Comparison of ENCODE assay signal across 8 cellular contexts in genomic region chr3:142993958-142994442, GRCh38. TPM values are rescaled to one million over a fixed set of nuclear protein-coding genes. Genes with fewer than 3 reads are reported as not detected.
DNase-seq lines count a peak whose midpoint lies in the region; ATAC-seq and TF ChIP-seq lines count a peak whose summit lies in the region.

No MANE protein-coding gene starts in this region.

- no peak overlapping the region for H3K4me2 ChIP-seq in DOHH2 (ENCODE audit: low read length)

- no peak overlapping the region for H3K4me3 ChIP-seq in DOHH2 (ENCODE audit: low read length)
- H3K4me3 ChIP-seq in adipocyte (ENCODE audit: low read length): no peak overlapping the region
- H3K4me3 ChIP-seq in spleen: no peak overlapping the region

- H3K36me3 ChIP-seq in DOHH2 (ENCODE audit: control insufficient read depth, low read length) (no peaks in the 10 kb centered on the region), adipocyte (ENCODE audit: control insufficient read depth, insufficient read depth, low read length, severe bottlenecking) (no peaks in the 10 kb centered on the region), spleen (no peaks in the 10 kb centered on the region)

- DNase-seq in HEK293T (ENCODE audit: extremely low spot score) (peak; percentile 72), NCI-H1105 treated with DMSO at 0.1 percent for 48 hours (lab: John Stamatoyannopoulos, UW) (peak; percentile 75), SW 1271 (lab: John Stamatoyannopoulos, UW) (peak; percentile 43 to 58), adipocyte (ENCODE audit: low read depth) (peak; percentile 95), hepatic stellate cell (ENCODE audit: low spot score) (peak; percentile 57), spleen (no peak)

- no peak for TF ChIP-seq POLR2A in spleen (IDR thresholded peaks at IDR 0.05)

- peaks cover 3% of the 10 kb centered on the region for H3K4me1 ChIP-seq in DOHH2 (ENCODE audit: control insufficient read depth, low read length)
- H3K4me1 ChIP-seq in adipocyte (ENCODE audit: control insufficient read depth, insufficient read depth, low read length): peaks cover 25% of the 10 kb centered on the region
- H3K4me1 ChIP-seq in spleen: peaks cover 0 to 18% (median 11%) of the 10 kb centered on the region in 6 donors

- no peak for ATAC-seq in GM21360 (IDR thresholded peaks at IDR 0.05; ENCODE audit: unreplicated experiment)

- CTCF ChIA-PET in HEK293T (lab: Yijun Ruan, JAX): interaction anchor here (0.9 to 1.8 kb wide), 2 partner anchors 158 to 165 kb away, joined by 3 to 15 read pairs; no protein-coding TSS in a partner anchor

- H3K79me2 ChIP-seq in DOHH2 (ENCODE audit: control insufficient read depth, low read length): no peaks in the 10 kb centered on the region

- H3K27me3 ChIP-seq in DOHH2 (ENCODE audit: control insufficient read depth, low read length) (no peaks in the 10 kb centered on the region), adipocyte (replicated peaks; ENCODE audit: control insufficient read depth, insufficient read depth, low read length) (no peaks in the 10 kb centered on the region), spleen (replicated peaks in 1 of 7) (no peaks in the 10 kb centered on the region)

- intact Hi-C loops in spleen (cut with DNase I; ENCODE audit: low total_unique reads): no loop called here

- no peaks in the 10 kb centered on the region for H3K9me2 ChIP-seq in DOHH2 (replicated peaks; ENCODE audit: control insufficient read depth, low read length)

- TF ChIP-seq CTCF in DOHH2 (IDR thresholded peaks at IDR 0.05; ENCODE audit: low read depth, low read length, poor library complexity, severe bottlenecking) (peak; percentile 83), spleen (IDR thresholded peaks at IDR 0.05 in 8 of 11, conservative IDR thresholded peaks at IDR 0.05 in 3 of 11) (peak; percentile 29 to 76 (median 61))

- H3K9me3 ChIP-seq in DOHH2 (ENCODE audit: control insufficient read depth, insufficient read depth, low read length) (no peaks in the 10 kb centered on the region), adipocyte (ENCODE audit: control insufficient read depth, low read length) (no peaks in the 10 kb centered on the region), spleen (no peaks in the 10 kb centered on the region)

- 8 to 22% (median 13%) methylated on average over 4 of the region's 4 CpGs for WGBS in spleen, 5 donors

- no peak overlapping the region for H3K9ac ChIP-seq in adipocyte (ENCODE audit: low read length)

- POLR2A ChIA-PET in HEK293T (lab: Yijun Ruan, JAX): no interaction called here

- H3K27ac ChIP-seq in DOHH2 (ENCODE audit: low read depth, low read length) (no peak overlapping the region), spleen (no peak overlapping the region)

- H3F3A ChIP-seq in DOHH2 (ENCODE audit: control insufficient read depth, insufficient read depth): no peaks in the 10 kb centered on the region

- H4K20me1 ChIP-seq in DOHH2 (ENCODE audit: control insufficient read depth, insufficient read depth, low read depth, low read length): no peaks in the 10 kb centered on the region

TF ChIP-seq in HEK293T, 16 proteins besides CTCF, POLR2A, EP300 and RAD21:
- TF ChIP-seq TARDBP (IDR thresholded peaks at IDR 0.05) (no peak), FOXA1 (IDR thresholded peaks at IDR 0.05) (no peak), ZNF384 (IDR thresholded peaks at IDR 0.05) (peak; percentile 69)

RNA-seq across cellular contexts. Expression of gene U2SURP, which starts 7.4 kb away (rescaled TPM):
- 100 to 1,000 TPM in 5 of 7 donors, 10 to 100 TPM in 2; 73.4 to 130 (median 105) TPM for total RNA-seq in spleen
- 10 to 100 TPM; 29.7 to 31.0 (median 31.0) TPM for polyA plus RNA-seq in spleen

RNA-seq across cellular contexts. Expression of gene PAQR9, which starts 30.5 kb away (rescaled TPM):
- total RNA-seq in spleen: under 1 TPM in 3 of 7 donors, not detected in 4; 0.33 to 0.64 (median 0.51) TPM
- polyA plus RNA-seq in spleen: under 1 TPM in 1 of 3 donors, not detected in 2; 0.04 TPM
